Comparison of ENCODE assay signal across 19 cellular contexts in genomic region chr2:190972213-190972612, GRCh38.
"Had no signal": no experiment of that assay in that cellular context is flagged by ENCODE, and none has a peak within 500 bp of the region (broad histone marks: within the 10 kb centered on the region; RNA-seq: fewer than 3 reads in every experiment).

No MANE protein-coding gene starts in this region.

- H3K4me3 ChIP-seq: cardiac muscle cell, skin epidermis, suprapubic skin had no signal

- H3K27ac Mint-ChIP-seq: nephron, type B pancreatic cell had no signal

- DNase-seq: activated CD4-positive, alpha-beta T cell treated with anti-CD3 and anti-CD28 coated beads, Interleukin-2, amount 10 ng/mL, durations not matched to agents 7 days and 5 days; activated CD4-positive, CD25-positive, alpha-beta regulatory T cell; activated gamma-delta T cell; activated T-cell treated with anti-CD3 and anti-CD28 coated beads, Interleukin-2, amount 50 U/mL, for 4 hours; hippocampal formation; left ventricle myocardium superior; mesenchymal stem cell; nucleus accumbens; posterior cingulate gyrus; stimulated activated CD4-positive, alpha-beta T cell treated with anti-CD3 and anti-CD28 coated beads, Interleukin-15, amount 100 ng/mL, for 24 hours; stimulated activated CD4-positive, alpha-beta T cell treated with anti-CD3 and anti-CD28 coated beads, Interleukin-4, amount 100 ng/mL, for 1 hour; stimulated activated naive CD4-positive, alpha-beta T cell treated with Interleukin-2 at 50 U/mL for 16 hours had no signal

- H3K27me3 ChIP-seq: cardiac muscle cell, suprapubic skin had no signal

- H3K9me3 ChIP-seq: suprapubic skin had no signal

- H3K27me3 Mint-ChIP-seq: activated CD4-positive, alpha-beta T cell treated with anti-CD3 and anti-CD28 coated beads, Interleukin-2, amount 10 ng/mL, durations not matched to agents 7 days and 5 days; type B pancreatic cell had no signal

- H3K27ac ChIP-seq: cardiac muscle cell, suprapubic skin had no signal

- H3K9me3 Mint-ChIP-seq: activated CD4-positive, alpha-beta T cell treated with anti-CD3 and anti-CD28 coated beads, Interleukin-2, amount 10 ng/mL, durations not matched to agents 7 days and 5 days; activated T-cell treated with anti-CD3 and anti-CD28 coated beads, Interleukin-2, amount 50 U/mL, for 4 hours; nephron; T-helper 2 cell treated with Interferon-gamma antibody and Interleukin-4, amounts not matched to agents 5 μg/mL and 100 μg/mL, for 36 hours; type B pancreatic cell had no signal

- H3K4me3 Mint-ChIP-seq: activated CD4-positive, alpha-beta T cell treated with anti-CD3 and anti-CD28 coated beads, Interleukin-2, amount 10 ng/mL, durations not matched to agents 7 days and 5 days; activated T-cell treated with anti-CD3 and anti-CD28 coated beads, Interleukin-2, amount 50 U/mL, for 4 hours; nephron; T-helper 2 cell treated with Interferon-gamma antibody and Interleukin-4, amounts not matched to agents 5 μg/mL and 100 μg/mL, for 36 hours; type B pancreatic cell had no signal

- ATAC-seq: activated T-cell treated with anti-CD3 and anti-CD28 coated beads, Interleukin-2, amount 50 U/mL, for 4 hours; esophagus mucosa; left ventricle myocardium superior had no signal

- H3K4me1 Mint-ChIP-seq: nephron had no signal
